30 cellular contexts compared by ENCODE assay signal in genomic region chr16:23389201-23389600, GRCh38.
"Had no signal": no experiment of that assay in that cellular context is flagged by ENCODE, and none has a peak within 500 bp of the region (broad histone marks: within the 10 kb centered on the region; RNA-seq: fewer than 3 reads in every experiment).

No MANE protein-coding gene starts in this region.

- H3K9me3 ChIP-seq: esophagus muscularis mucosa, gastroesophageal sphincter, heart left ventricle, left lung, neutrophil, prostate gland, right atrium auricular region, suprapubic skin, transverse colon, upper lobe of right lung, uterus had no signal

- H3K27me3 Mint-ChIP-seq: naive thymus-derived CD8-positive, alpha-beta T cell; stimulated activated naive CD8-positive, alpha-beta T cell treated with anti-CD3 and anti-CD28 coated beads, Interleukin-15, amount 100 ng/mL, for 72 hours had no signal

- H2AFZ ChIP-seq: hepatocyte, parathyroid adenoma had no signal

- H3K27ac ChIP-seq: coronary artery, esophagus muscularis mucosa, foreskin keratinocyte, gastroesophageal sphincter, heart left ventricle, hepatocyte, left lung, neutrophil, parathyroid adenoma, right atrium auricular region, suprapubic skin, transverse colon, upper lobe of right lung, uterus had no signal

- H3K36me3 ChIP-seq: prostate gland, uterus had no signal

- FAIRE-seq: endothelial cell of umbilical vein had no signal

- H3K4me1 Mint-ChIP-seq: naive thymus-derived CD8-positive, alpha-beta T cell; stimulated activated naive CD8-positive, alpha-beta T cell treated with anti-CD3 and anti-CD28 coated beads, Interleukin-15, amount 100 ng/mL, for 72 hours had no signal

- H3K4me3 ChIP-seq: coronary artery, esophagus muscularis mucosa, gastroesophageal sphincter, heart left ventricle, hepatocyte, left lung, prostate gland, right atrium auricular region, smooth muscle cell, suprapubic skin, transverse colon, upper lobe of right lung, uterus had no signal

- H3K4me3 Mint-ChIP-seq: naive thymus-derived CD8-positive, alpha-beta T cell; stimulated activated naive CD8-positive, alpha-beta T cell treated with anti-CD3 and anti-CD28 coated beads, Interleukin-15, amount 100 ng/mL, for 72 hours had no signal

- H3K9ac ChIP-seq: parathyroid adenoma had no signal

- H3K27ac Mint-ChIP-seq: stimulated activated naive CD8-positive, alpha-beta T cell treated with anti-CD3 and anti-CD28 coated beads, Interleukin-15, amount 100 ng/mL, for 72 hours had no signal

- H3K4me1 ChIP-seq: foreskin keratinocyte, left lung, parathyroid adenoma, uterus had no signal

- H3K27me3 ChIP-seq: esophagus muscularis mucosa, foreskin keratinocyte, gastroesophageal sphincter, heart left ventricle, hepatocyte, left lung, neutrophil, right atrium auricular region, suprapubic skin, transverse colon, upper lobe of right lung, uterus had no signal

- H3K4me2 ChIP-seq: hepatocyte, smooth muscle cell had no signal

- H3K79me2 ChIP-seq: hepatocyte, parathyroid adenoma had no signal

- DNase-seq: dermis blood vessel endothelial cell; effector memory CD4-positive, alpha-beta T cell; foreskin keratinocyte; heart left ventricle; left cardiac atrium; left lung; mesendoderm; midbrain; naive thymus-derived CD8-positive, alpha-beta T cell; stimulated activated CD4-positive, alpha-beta T cell treated with anti-CD3 and anti-CD28 coated beads, Interleukin-12 subunit alpha, Interleukin-12 subunit beta, amount 100 ng/mL, for 4 hours; stimulated activated CD4-positive, alpha-beta T cell treated with anti-CD3 and anti-CD28 coated beads, Interleukin-1b, Interleukin-23, amount 100 ng/mL, for 48 hours; stimulated activated CD4-positive, alpha-beta T cell treated with anti-CD3 and anti-CD28 coated beads, Interleukin-4, amount 100 ng/mL, for 1 hour; stimulated activated CD8-positive, alpha-beta memory T cell treated with anti-CD3 and anti-CD28 coated beads, Interleukin-4, amount 100 ng/mL, for 48 hours; stimulated activated naive CD4-positive, alpha-beta T cell; stimulated activated naive CD8-positive, alpha-beta T cell treated with anti-CD3 and anti-CD28 coated beads, Interleukin-15, amount 100 ng/mL, for 72 hours; transverse colon; uterus had no signal

- H3K9me3 Mint-ChIP-seq: naive thymus-derived CD8-positive, alpha-beta T cell; stimulated activated naive CD8-positive, alpha-beta T cell treated with anti-CD3 and anti-CD28 coated beads, Interleukin-15, amount 100 ng/mL, for 72 hours had no signal

- ATAC-seq: foreskin keratinocyte; gastroesophageal sphincter; heart left ventricle; left cardiac atrium; left lung; naive thymus-derived CD8-positive, alpha-beta T cell; sciatic nerve; stimulated activated naive CD8-positive, alpha-beta T cell treated with anti-CD3 and anti-CD28 coated beads, Interleukin-15, amount 100 ng/mL, for 72 hours; upper lobe of right lung had no signal
